Comparison of ENCODE assay signal across 36 cellular contexts in genomic region chr14:66918527-66918926, GRCh38.
"Had no signal": no experiment of that assay in that cellular context is flagged by ENCODE, and none has a peak within 500 bp of the region (broad histone marks: within the 10 kb centered on the region; RNA-seq: fewer than 3 reads in every experiment).

No MANE protein-coding gene starts in this region.

- H3K4me1 Mint-ChIP-seq: activated B cell treated with CpG ODN at 0.5 μM for 24 hours; activated naive CD4-positive, alpha-beta T cell treated with anti-CD3 and anti-CD28 coated beads, Interleukin-2, amount 50 U/mL, for 24 hours; activated naive CD8-positive, alpha-beta T cell treated with anti-CD3 and anti-CD28 coated beads for 36 hours; activated naive CD8-positive, alpha-beta T cell treated with anti-CD3 and anti-CD28 coated beads, Interleukin-2, amount 50 U/mL, for 24 hours; T-helper 17 cell had no signal

- H3K4me1 ChIP-seq: adrenal gland, foreskin keratinocyte, gastrocnemius medialis, heart left ventricle had no signal

- H3K4me3 ChIP-seq: adrenal gland, body of pancreas, gastrocnemius medialis, heart left ventricle had no signal

- H3K27me3 ChIP-seq: adrenal gland, body of pancreas, foreskin keratinocyte, gastrocnemius medialis, heart left ventricle had no signal

- H3K27ac Mint-ChIP-seq: activated B cell treated with CpG ODN at 0.5 μM for 24 hours; activated CD8-positive, alpha-beta T cell treated with anti-CD3 and anti-CD28 coated beads for 36 hours; activated naive CD4-positive, alpha-beta T cell treated with anti-CD3 and anti-CD28 coated beads for 36 hours; activated naive CD4-positive, alpha-beta T cell treated with anti-CD3 and anti-CD28 coated beads, Interleukin-2, amount 50 U/mL, for 24 hours; activated naive CD8-positive, alpha-beta T cell treated with anti-CD3 and anti-CD28 coated beads for 36 hours; activated naive CD8-positive, alpha-beta T cell treated with anti-CD3 and anti-CD28 coated beads, Interleukin-2, amount 50 U/mL, for 24 hours; activated T-helper 1 cell treated with anti-CD3 and anti-CD28 coated beads, Interleukin-12 subunit alpha, Interleukin-12 subunit beta, Interleukin-2, Interleukin-4 antibody, amounts not matched to agents 30 ng/mL and 10 ng/mL and 1 ng/mL, durations not matched to agents 14 hours and 24 hours and 36 hours; activated T-helper 2 cell treated with anti-CD3 and anti-CD28 coated beads, Interferon-gamma antibody, Interleukin-2, Interleukin-4, amounts not matched to agents 10 μg/mL and 5 μg/mL and 100 μg/mL, durations not matched to agents 14 hours and 24 hours and 36 hours; effector memory CD8-positive, alpha-beta T cell; T-helper 17 cell; T-helper 2 cell treated with Interferon-gamma antibody and Interleukin-4, amounts not matched to agents 5 μg/mL and 100 μg/mL, for 36 hours had no signal

- H3K36me3 ChIP-seq: adrenal gland had no signal

- H3K9me3 ChIP-seq: body of pancreas, gastrocnemius medialis had no signal

- H3K4me3 Mint-ChIP-seq: activated B cell treated with CpG ODN at 0.5 μM for 24 hours; activated CD8-positive, alpha-beta T cell treated with anti-CD3 and anti-CD28 coated beads for 36 hours; activated naive CD4-positive, alpha-beta T cell treated with anti-CD3 and anti-CD28 coated beads for 36 hours; activated naive CD4-positive, alpha-beta T cell treated with anti-CD3 and anti-CD28 coated beads, Interleukin-2, amount 50 U/mL, for 24 hours; activated naive CD8-positive, alpha-beta T cell treated with anti-CD3 and anti-CD28 coated beads for 36 hours; activated naive CD8-positive, alpha-beta T cell treated with anti-CD3 and anti-CD28 coated beads, Interleukin-2, amount 50 U/mL, for 24 hours; activated T-helper 1 cell treated with anti-CD3 and anti-CD28 coated beads, Interleukin-12 subunit alpha, Interleukin-12 subunit beta, Interleukin-2, Interleukin-4 antibody, amounts not matched to agents 30 ng/mL and 10 ng/mL and 1 ng/mL, durations not matched to agents 14 hours and 24 hours and 36 hours; effector memory CD8-positive, alpha-beta T cell; T-helper 17 cell; T-helper 2 cell treated with Interferon-gamma antibody and Interleukin-4, amounts not matched to agents 5 μg/mL and 100 μg/mL, for 36 hours had no signal

- ATAC-seq: activated CD4-positive, CD25-positive, alpha-beta regulatory T cell treated with anti-CD3 and anti-CD28 coated beads, Interleukin-2, amount 50 U/mL, for 24 hours; activated CD8-positive, alpha-beta T cell treated with anti-CD3 and anti-CD28 coated beads for 36 hours; activated naive CD8-positive, alpha-beta T cell treated with anti-CD3 and anti-CD28 coated beads, Interleukin-2, amount 50 U/mL, for 24 hours; body of pancreas; effector memory CD8-positive, alpha-beta T cell; foreskin keratinocyte; gastrocnemius medialis; heart left ventricle; T-helper 17 cell had no signal

- FAIRE-seq: colon, endometrium, endothelial cell of umbilical vein had no signal

- DNase-seq: activated B cell treated with CpG ODN at 0.5 μM for 24 hours; activated CD4-positive, alpha-beta T cell treated with anti-CD3 and anti-CD28 coated beads for 48 hours; activated CD4-positive, alpha-beta T cell treated with anti-CD3 and anti-CD28 coated beads, Interleukin-2, amount 50 U/mL, for 1 hour; activated CD4-positive, alpha-beta T cell treated with anti-CD3 and anti-CD28 coated beads, Interleukin-2, amount 50 U/mL, for 48 hours; activated CD8-positive, alpha-beta memory T cell treated with anti-CD3 and anti-CD28 coated beads for 24 hours; activated CD8-positive, alpha-beta T cell treated with anti-CD3 and anti-CD28 coated beads for 36 hours; activated effector memory CD4-positive, alpha-beta T cell treated with anti-CD3 and anti-CD28 coated beads, Interleukin-2, amount 50 U/mL, for 16 hours; activated naive CD4-positive, alpha-beta T cell treated with anti-CD3 and anti-CD28 coated beads for 36 hours; activated naive CD8-positive, alpha-beta T cell treated with anti-CD3 and anti-CD28 coated beads for 36 hours; activated naive CD8-positive, alpha-beta T cell treated with anti-CD3 and anti-CD28 coated beads, Interleukin-2, amount 50 U/mL, for 24 hours; activated T-cell treated with anti-CD3 and anti-CD28 coated beads, Interleukin-2, amount 50 U/mL, for 48 hours; adrenal gland; amygdala; aorta; body of pancreas; caudate nucleus; cortex of kidney; dermis blood vessel endothelial cell; effector CD4-positive, alpha-beta T cell; effector memory CD8-positive, alpha-beta T cell; foreskin keratinocyte; gastrocnemius medialis; glutamatergic neuron; heart left ventricle; T-helper 1 cell; T-helper 17 cell; T1000; WERI-Rb-1 had no signal

- H3K27me3 Mint-ChIP-seq: activated B cell treated with CpG ODN at 0.5 μM for 24 hours; activated CD8-positive, alpha-beta T cell treated with anti-CD3 and anti-CD28 coated beads for 36 hours; activated naive CD4-positive, alpha-beta T cell treated with anti-CD3 and anti-CD28 coated beads, Interleukin-2, amount 50 U/mL, for 24 hours; activated naive CD8-positive, alpha-beta T cell treated with anti-CD3 and anti-CD28 coated beads for 36 hours; activated naive CD8-positive, alpha-beta T cell treated with anti-CD3 and anti-CD28 coated beads, Interleukin-2, amount 50 U/mL, for 24 hours; effector memory CD8-positive, alpha-beta T cell; T-helper 17 cell had no signal

- H3K9me3 Mint-ChIP-seq: activated CD8-positive, alpha-beta T cell treated with anti-CD3 and anti-CD28 coated beads for 36 hours; activated naive CD4-positive, alpha-beta T cell treated with anti-CD3 and anti-CD28 coated beads for 36 hours; activated naive CD4-positive, alpha-beta T cell treated with anti-CD3 and anti-CD28 coated beads, Interleukin-2, amount 50 U/mL, for 24 hours; activated naive CD8-positive, alpha-beta T cell treated with anti-CD3 and anti-CD28 coated beads for 36 hours; activated T-helper 1 cell treated with anti-CD3 and anti-CD28 coated beads, Interleukin-12 subunit alpha, Interleukin-12 subunit beta, Interleukin-2, Interleukin-4 antibody, amounts not matched to agents 30 ng/mL and 10 ng/mL and 1 ng/mL, durations not matched to agents 14 hours and 24 hours and 36 hours had no signal
